Comparison of ENCODE assay signal across 8 cellular contexts in genomic region chr1:84297546-84298244, GRCh38. TPM values are rescaled to one million over a fixed set of nuclear protein-coding genes. Genes with fewer than 3 reads are reported as not detected.
DNase-seq lines count a peak whose midpoint lies in the region; ATAC-seq and TF ChIP-seq lines count a peak whose summit lies in the region.

No MANE protein-coding gene starts in this region.

- DNase-seq in cardiac muscle cell (ENCODE audit: low read depth in 1 of 2, low spot score in 1 of 2) (no peak), left cardiac atrium (no peak), adipocyte (ENCODE audit: low read depth) (no peak), lower lobe of right lung (no peak), SW480 (ENCODE audit: low spot score) (no peak), iPS-NIHi7 (ENCODE audit: extremely low spot score) (no peak), NOMO-1 treated with dmso at 0.1 percent for 144 hours (lab: John Stamatoyannopoulos, UW; ENCODE audit: unreplicated experiment) (no peak)

- H3K36me3 ChIP-seq in cardiac muscle cell (no peaks in the 10 kb centered on the region), adipocyte (ENCODE audit: control insufficient read depth, insufficient read depth, low read length, severe bottlenecking) (no peaks in the 10 kb centered on the region), lower lobe of right lung (no peaks in the 10 kb centered on the region), urinary bladder (ENCODE audit: insufficient read depth) (no peaks in the 10 kb centered on the region)

- ATAC-seq in left cardiac atrium (no peak), lower lobe of right lung (no peak)

- H3K27ac ChIP-seq in cardiac muscle cell (no peak overlapping the region), lower lobe of right lung (peak overlapping the region; percentile 81), urinary bladder (ENCODE audit: low read depth) (no peak overlapping the region)

- no peak for TF ChIP-seq CTCF in cardiac muscle cell (IDR thresholded peaks at IDR 0.05; ENCODE audit: low read depth, low read length)
- TF ChIP-seq CTCF in lower lobe of right lung (IDR thresholded peaks at IDR 0.05) = no peak

- H3K4me3 ChIP-seq in cardiac muscle cell (peak overlapping the region; percentile 49), adipocyte (ENCODE audit: low read length) (peak overlapping the region; percentile 95), lower lobe of right lung (peak overlapping the region; percentile 66), urinary bladder (ENCODE audit: low read depth, low read length) (peak overlapping the region; percentile 73)

- H3K9me3 ChIP-seq in cardiac muscle cell (ENCODE audit: low read depth) = no peaks in the 10 kb centered on the region
- H3K9me3 ChIP-seq in adipocyte (ENCODE audit: control insufficient read depth, low read length) = peaks cover 8% of the 10 kb centered on the region
- peaks cover 6% of the 10 kb centered on the region for H3K9me3 ChIP-seq in lower lobe of right lung

- H3K27me3 ChIP-seq in cardiac muscle cell (no peaks in the 10 kb centered on the region), adipocyte (replicated peaks; ENCODE audit: control insufficient read depth, insufficient read depth, low read length) (no peaks in the 10 kb centered on the region), lower lobe of right lung (ENCODE audit: low read depth) (no peaks in the 10 kb centered on the region)

- 65% methylated on average over 10 of the region's 10 CpGs for WGBS in urinary bladder

- peak overlapping the region; percentile 90 for H3K9ac ChIP-seq in adipocyte (ENCODE audit: low read length)

- intact Hi-C loops in left cardiac atrium (cut with DNase I) (loop anchor here in 1 of 2 donors (2.0 kb wide), 1 partner anchor 135 kb away; no protein-coding TSS in a partner anchor), lower lobe of right lung (cut with DNase I) (no loop called here)

- peaks cover 36% of the 10 kb centered on the region for H3K4me1 ChIP-seq in cardiac muscle cell (ENCODE audit: low read depth)
- peaks cover 27% of the 10 kb centered on the region for H3K4me1 ChIP-seq in adipocyte (ENCODE audit: control insufficient read depth, insufficient read depth, low read length)
- H3K4me1 ChIP-seq in lower lobe of right lung = peaks cover 17% of the 10 kb centered on the region
- no peaks in the 10 kb centered on the region for H3K4me1 ChIP-seq in urinary bladder (ENCODE audit: insufficient read depth)

RNA-seq across cellular contexts. Expression of gene SAMD13, which starts 3.8 kb away (rescaled TPM):
- total RNA-seq in cardiac muscle cell (1.7 and 2.5 TPM in 2 replicates), left cardiac atrium (1 to 10 TPM in 1 of 2 donors, under 1 TPM in 1; 0.50 to 1.1 TPM), lower lobe of right lung (2.2 TPM), urinary bladder (8.1 TPM)
- polyA plus RNA-seq in cardiac muscle cell (4.9 and 6.1 TPM in 2 replicates), urinary bladder (1.2 TPM)
